ENCODE assay signal across 8 cellular contexts in the genomic region with DNA sequence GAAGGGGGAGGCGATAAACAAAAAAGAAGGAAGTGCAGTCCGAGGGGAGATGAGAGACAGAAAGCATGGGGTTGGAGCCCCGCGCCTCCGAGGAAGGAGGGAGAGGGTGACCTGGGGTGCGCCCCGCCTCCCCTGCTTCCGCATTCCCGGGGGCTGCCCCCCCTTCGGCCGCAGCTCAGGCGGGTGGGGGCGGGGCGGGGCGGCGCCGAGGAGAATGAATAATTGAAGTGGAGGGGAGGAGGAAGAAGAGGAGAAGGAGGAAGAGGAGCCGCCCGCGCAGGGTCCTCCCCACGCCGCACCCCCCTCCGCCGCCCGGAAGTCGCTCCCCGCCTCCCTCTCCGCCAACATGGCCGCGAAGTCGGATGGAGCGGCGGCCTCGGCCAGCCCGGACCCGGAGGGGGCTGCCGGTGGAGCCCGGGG. TPM values are rescaled to one million over a fixed set of nuclear protein-coding genes. Genes with fewer than 3 reads are reported as not detected.
DNase-seq lines count a peak whose midpoint lies in the region; ATAC-seq and TF ChIP-seq lines count a peak whose summit lies in the region.

A gene with protein sequence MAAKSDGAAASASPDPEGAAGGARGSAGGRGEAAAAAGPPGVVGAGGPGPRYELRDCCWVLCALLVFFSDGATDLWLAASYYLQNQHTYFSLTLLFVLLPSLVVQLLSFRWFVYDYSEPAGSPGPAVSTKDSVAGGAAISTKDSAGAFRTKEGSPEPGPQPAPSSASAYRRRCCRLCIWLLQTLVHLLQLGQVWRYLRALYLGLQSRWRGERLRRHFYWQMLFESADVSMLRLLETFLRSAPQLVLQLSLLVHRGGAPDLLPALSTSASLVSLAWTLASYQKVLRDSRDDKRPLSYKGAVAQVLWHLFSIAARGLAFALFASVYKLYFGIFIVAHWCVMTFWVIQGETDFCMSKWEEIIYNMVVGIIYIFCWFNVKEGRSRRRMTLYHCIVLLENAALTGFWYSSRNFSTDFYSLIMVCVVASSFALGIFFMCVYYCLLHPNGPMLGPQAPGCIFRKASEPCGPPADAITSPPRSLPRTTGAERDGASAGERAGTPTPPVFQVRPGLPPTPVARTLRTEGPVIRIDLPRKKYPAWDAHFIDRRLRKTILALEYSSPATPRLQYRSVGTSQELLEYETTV (plus strand): TSS at position 322 of the 420 bp plus-strand sequence. CDS start 25 bp downstream, at position 347.

- no peaks in the 10 kb centered on the region for H3K36me3 Mint-ChIP-seq in T-cell

- no peak within 1 kb of the TSS for H3K27ac ChIP-seq in BLaER1 treated with 17β-estradiol and CSF1 and Interleukin-3, amounts not matched to agents 10 nM and 100 nM
- H3K27ac ChIP-seq in HEK293 (ENCODE audit: extremely low read depth, low read depth, low read length) (no peak within 1 kb of the TSS), iPS-18a (ENCODE audit: low read length) (no peak within 1 kb of the TSS)

- ATAC-seq in T-cell (replicated peaks in 1 of 4) (peak; percentile 41 to 48 (median 46)), HG02571 (IDR thresholded peaks at IDR 0.05; ENCODE audit: unreplicated experiment) (no peak), Right ventricle myocardium inferior (no peak)

- peak within 1 kb of the TSS; percentile 58 to 76 (median 65) for H3K4me3 ChIP-seq in BLaER1 treated with 17β-estradiol and CSF1 and Interleukin-3, amounts not matched to agents 10 nM and 100 nM
- H3K4me3 ChIP-seq in HEK293 (ENCODE audit: low read depth, low read length) (peak within 1 kb of the TSS; percentile 42), iPS-18a (ENCODE audit: low read length) (peak within 1 kb of the TSS; percentile 51)

- peak within 1 kb of the TSS in 1 of 2 donors; percentile 55 for H3K27ac Mint-ChIP-seq in T-cell

- DNase-seq in T-cell: peak in 4 of 34 experiments; percentile 0 to 11 (median 6)
- DNase-seq in dedifferentiated amniotic fluid mesenchymal stem cell (ENCODE audit: extremely low spot score): no peak
- DNase-seq in EL: no peak
- DNase-seq in Right ventricle myocardium inferior (ENCODE audit: missing footprints): no peak

- H3K4me1 Mint-ChIP-seq in T-cell: peaks cover 0 to 12% (median 6%) of the 10 kb centered on the region in 3 donors

- no peaks in the 10 kb centered on the region for H3K9me3 Mint-ChIP-seq in T-cell

- peaks cover 0 to 18% (median 0%) of the 10 kb centered on the region in 11 experiments; a peak in 6 of 22 replicates for H4K20me1 ChIP-seq in BLaER1 treated with 17β-estradiol and CSF1 and Interleukin-3, amounts not matched to agents 10 nM and 100 nM

- H3K4me1 ChIP-seq in BLaER1 treated with 17β-estradiol and CSF1 and Interleukin-3, amounts not matched to agents 10 nM and 100 nM: peaks cover 19 to 54% (median 46%) of the 10 kb centered on the region in 10 experiments
- H3K4me1 ChIP-seq in HEK293 (ENCODE audit: control insufficient read depth, insufficient read depth, low read length) (no peaks in the 10 kb centered on the region), iPS-18a (ENCODE audit: control insufficient read depth, low read depth, low read length) (peaks cover 4% of the 10 kb centered on the region)

- TF ChIP-seq CTCF in HEK293 (tag by site-specific recombination; IDR thresholded peaks at IDR 0.05): no peak

- H3K4me2 ChIP-seq in BLaER1 treated with 17β-estradiol and CSF1 and Interleukin-3, amounts not matched to agents 10 nM and 100 nM: peak within 1 kb of the TSS; percentile 92 to 100 (median 98)

- peaks cover 47 to 69% of the 10 kb centered on the region in 2 donors for H3K27me3 Mint-ChIP-seq in T-cell

- CTCF ChIA-PET in HEK293 (lab: Yijun Ruan, JAX) (interaction anchor here (0.6 to 0.9 kb wide), 3 partner anchors 13 to 662 kb away, joined by 3 to 4 read pairs (median 3); a partner anchor contains a TSS), T-cell (lab: Charles Lee) (interaction anchor here (0.6 to 1.2 kb wide), 2 partner anchors 14 to 16 kb away, joined by 4 to 5 read pairs; a partner anchor contains a TSS)

- H3K9me3 ChIP-seq in BLaER1 treated with 17β-estradiol and CSF1 and Interleukin-3, amounts not matched to agents 10 nM and 100 nM (replicated peaks in 1 of 11): no peaks in the 10 kb centered on the region
- H3K9me3 ChIP-seq in HEK293 (ENCODE audit: control insufficient read depth, insufficient read depth, low read depth, low read length): no peaks in the 10 kb centered on the region
- no peaks in the 10 kb centered on the region for H3K9me3 ChIP-seq in iPS-18a (ENCODE audit: control insufficient read depth, low read depth, low read length)

- H3K36me3 ChIP-seq in BLaER1 treated with 17β-estradiol and CSF1 and Interleukin-3, amounts not matched to agents 10 nM and 100 nM: no peaks in the 10 kb centered on the region
- H3K36me3 ChIP-seq in HEK293 (ENCODE audit: control insufficient read depth in 2 of 2, insufficient read depth in 1 of 2, low read length in 2 of 2) (no peaks in the 10 kb centered on the region), iPS-18a (ENCODE audit: control insufficient read depth, low read depth, low read length) (no peaks in the 10 kb centered on the region)

- peaks cover 16 to 37% (median 27%) of the 10 kb centered on the region in 11 experiments for H3K27me3 ChIP-seq in BLaER1 treated with 17β-estradiol and CSF1 and Interleukin-3, amounts not matched to agents 10 nM and 100 nM
- H3K27me3 ChIP-seq in iPS-18a (ENCODE audit: control insufficient read depth, insufficient read depth, low read length): peaks cover 28% of the 10 kb centered on the region

- POLR2A ChIA-PET in HEK293 (lab: Yijun Ruan, JAX): no interaction called here
- POLR2A ChIA-PET in T-cell (lab: Charles Lee): interaction anchor here in 1 of 2 donors (1.2 kb wide), 1 partner anchor 14 kb away, joined by 8 read pairs; no protein-coding TSS in a partner anchor

- intact Hi-C loops in Right ventricle myocardium inferior (cut with DNase I): no loop called here

- H3K9ac ChIP-seq in BLaER1 treated with 17β-estradiol and CSF1 and Interleukin-3, amounts not matched to agents 10 nM and 100 nM: 0 out of 22 replicates have a peak within 1 kb of the TSS, but pooled peaks of 1 of the 11 experiments have one; percentile 14
- no peak within 1 kb of the TSS for H3K9ac ChIP-seq in iPS-18a (ENCODE audit: low read length)

- peak within 1 kb of the TSS; percentile 75 to 82 (median 82) for H3K4me3 Mint-ChIP-seq in T-cell

TF ChIP-seq in HEK293, 187 proteins besides CTCF, POLR2A, EP300 and RAD21 (continues in another document):
- peak; percentile 65 for TF ChIP-seq ZFHX2 (tag by site-specific recombination; conservative IDR thresholded peaks at IDR 0.05)
- no peak for TF ChIP-seq ZNF658 (tag by site-specific recombination; IDR thresholded peaks at IDR 0.05)
- TF ChIP-seq ZNF473 (tag by site-specific recombination; IDR thresholded peaks at IDR 0.05): no peak
- TF ChIP-seq, protein P1, sequence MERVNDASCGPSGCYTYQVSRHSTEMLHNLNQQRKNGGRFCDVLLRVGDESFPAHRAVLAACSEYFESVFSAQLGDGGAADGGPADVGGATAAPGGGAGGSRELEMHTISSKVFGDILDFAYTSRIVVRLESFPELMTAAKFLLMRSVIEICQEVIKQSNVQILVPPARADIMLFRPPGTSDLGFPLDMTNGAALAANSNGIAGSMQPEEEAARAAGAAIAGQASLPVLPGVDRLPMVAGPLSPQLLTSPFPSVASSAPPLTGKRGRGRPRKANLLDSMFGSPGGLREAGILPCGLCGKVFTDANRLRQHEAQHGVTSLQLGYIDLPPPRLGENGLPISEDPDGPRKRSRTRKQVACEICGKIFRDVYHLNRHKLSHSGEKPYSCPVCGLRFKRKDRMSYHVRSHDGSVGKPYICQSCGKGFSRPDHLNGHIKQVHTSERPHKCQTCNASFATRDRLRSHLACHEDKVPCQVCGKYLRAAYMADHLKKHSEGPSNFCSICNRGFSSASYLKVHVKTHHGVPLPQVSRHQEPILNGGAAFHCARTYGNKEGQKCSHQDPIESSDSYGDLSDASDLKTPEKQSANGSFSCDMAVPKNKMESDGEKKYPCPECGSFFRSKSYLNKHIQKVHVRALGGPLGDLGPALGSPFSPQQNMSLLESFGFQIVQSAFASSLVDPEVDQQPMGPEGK (tag by site-specific recombination; IDR thresholded peaks at IDR 0.05): peak; percentile 9; the same call in 1 of the 2 replicates
- no peak for TF ChIP-seq ZNF266 (tag by site-specific recombination; IDR thresholded peaks at IDR 0.05; ENCODE audit: low read depth)
- no peak for TF ChIP-seq HOXD13 (CRISPR knock-in tag; IDR thresholded peaks at IDR 0.05; ENCODE audit: borderline replicate concordance)
- no peak for TF ChIP-seq ZNF777 (tag by site-specific recombination; IDR thresholded peaks at IDR 0.05; ENCODE audit: borderline replicate concordance)
- TF ChIP-seq KLF8 (tag by site-specific recombination; IDR thresholded peaks at IDR 0.05): no peak
- TF ChIP-seq ZNF837 (tag by site-specific recombination; IDR thresholded peaks at IDR 0.05): no peak
- TF ChIP-seq ZNF555 (tag by site-specific recombination; conservative IDR thresholded peaks at IDR 0.05): no peak
- no peak for TF ChIP-seq ZNF341 (tag by site-specific recombination; IDR thresholded peaks at IDR 0.05; ENCODE audit: low read depth)
- TF ChIP-seq, protein P2, sequence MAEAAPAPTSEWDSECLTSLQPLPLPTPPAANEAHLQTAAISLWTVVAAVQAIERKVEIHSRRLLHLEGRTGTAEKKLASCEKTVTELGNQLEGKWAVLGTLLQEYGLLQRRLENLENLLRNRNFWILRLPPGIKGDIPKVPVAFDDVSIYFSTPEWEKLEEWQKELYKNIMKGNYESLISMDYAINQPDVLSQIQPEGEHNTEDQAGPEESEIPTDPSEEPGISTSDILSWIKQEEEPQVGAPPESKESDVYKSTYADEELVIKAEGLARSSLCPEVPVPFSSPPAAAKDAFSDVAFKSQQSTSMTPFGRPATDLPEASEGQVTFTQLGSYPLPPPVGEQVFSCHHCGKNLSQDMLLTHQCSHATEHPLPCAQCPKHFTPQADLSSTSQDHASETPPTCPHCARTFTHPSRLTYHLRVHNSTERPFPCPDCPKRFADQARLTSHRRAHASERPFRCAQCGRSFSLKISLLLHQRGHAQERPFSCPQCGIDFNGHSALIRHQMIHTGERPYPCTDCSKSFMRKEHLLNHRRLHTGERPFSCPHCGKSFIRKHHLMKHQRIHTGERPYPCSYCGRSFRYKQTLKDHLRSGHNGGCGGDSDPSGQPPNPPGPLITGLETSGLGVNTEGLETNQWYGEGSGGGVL (tag by site-specific recombination; IDR thresholded peaks at IDR 0.05): peak; percentile 91
- TF ChIP-seq ZNF112 (tag by site-specific recombination; IDR thresholded peaks at IDR 0.05): no peak
- no peak for TF ChIP-seq ZBTB8A (tag by site-specific recombination; IDR thresholded peaks at IDR 0.05)

RNA-seq across cellular contexts. Expression of the gene that starts here (rescaled TPM):
- not detected for total RNA-seq in T-cell
- total RNA-seq in Right ventricle myocardium inferior: not detected

Comparison
In these comparisons a context has a peak if more than half of its experiments do, and no peak if none do; other contexts are left out.
1. Peak in ATAC-seq in T-cell; RNA of the gene not detected or under 1 TPM.